In genomic region chr1:9629445-9630201, GRCh38 we compare ENCODE assay signal across 8 cellular contexts. TPM values are rescaled to one million over a fixed set of nuclear protein-coding genes. Genes with fewer than 3 reads are reported as not detected.
A peak's percentile ranks its signal among the peaks of the same experiment; 100 is the strongest.
DNase-seq lines count a peak whose midpoint lies in the region; ATAC-seq and TF ChIP-seq lines count a peak whose summit lies in the region.

No MANE protein-coding gene starts in this region.

- peak overlapping the region; percentile 89 to 96 for H3K27ac Mint-ChIP-seq in natural killer cell treated with Interleukin-12 subunit alpha and Interleukin-12 subunit beta and Interleukin-15 and Interleukin-18, amount 100 ng/mL, for 72 hours

- no peaks in the 10 kb centered on the region for H3K9me3 Mint-ChIP-seq in natural killer cell treated with Interleukin-12 subunit alpha and Interleukin-12 subunit beta and Interleukin-15 and Interleukin-18, amount 100 ng/mL, for 72 hours

- DNase-seq in GM12865 (ENCODE audit: low read depth) (peak; percentile 90), OCI-M1 (lab: John Stamatoyannopoulos, UW) (peak; percentile 63), NCI-H526 (lab: John Stamatoyannopoulos, UW) (no peak), foreskin melanocyte (no peak)
- peak; percentile 57 for DNase-seq in activated T-helper 9 cell treated with anti-CD3 and anti-CD28 coated beads, Interleukin-2, amount 50 U/mL, for 16 hours (ENCODE audit: low read depth)
- peak; percentile 91 for DNase-seq in natural killer cell treated with Interleukin-12 subunit alpha and Interleukin-12 subunit beta and Interleukin-15 and Interleukin-18, amount 100 ng/mL, for 72 hours (ENCODE audit: low spot score)

- peak overlapping the region; percentile 72 for H3K4me3 ChIP-seq in GM12865 (ENCODE audit: low read depth, low read length)

- H3K36me3 Mint-ChIP-seq in natural killer cell treated with Interleukin-12 subunit alpha and Interleukin-12 subunit beta and Interleukin-15 and Interleukin-18, amount 100 ng/mL, for 72 hours, result peaks cover 5% of the 10 kb centered on the region

- H3K4me1 Mint-ChIP-seq in natural killer cell treated with Interleukin-12 subunit alpha and Interleukin-12 subunit beta and Interleukin-15 and Interleukin-18, amount 100 ng/mL, for 72 hours (ENCODE audit: low read depth in 2 of 2), result peaks cover 45 to 53% of the 10 kb centered on the region in 2 donors

- peak; percentile 64 to 73 for ATAC-seq in natural killer cell treated with Interleukin-12 subunit alpha and Interleukin-12 subunit beta and Interleukin-15 and Interleukin-18, amount 100 ng/mL, for 72 hours
- ATAC-seq in GM21619 (IDR thresholded peaks at IDR 0.05; ENCODE audit: unreplicated experiment) (no peak), HG03159 (IDR thresholded peaks at IDR 0.05; ENCODE audit: unreplicated experiment) (no peak)

- H3K4me3 Mint-ChIP-seq in natural killer cell treated with Interleukin-12 subunit alpha and Interleukin-12 subunit beta and Interleukin-15 and Interleukin-18, amount 100 ng/mL, for 72 hours, result peak overlapping the region; percentile 98

- no peaks in the 10 kb centered on the region for H3K27me3 Mint-ChIP-seq in natural killer cell treated with Interleukin-12 subunit alpha and Interleukin-12 subunit beta and Interleukin-15 and Interleukin-18, amount 100 ng/mL, for 72 hours

- no peak for TF ChIP-seq CTCF in GM12865 (IDR thresholded peaks at IDR 0.05; ENCODE audit: insufficient read depth, low read depth, low read length, missing control alignments)

RNA-seq across cellular contexts. Expression of gene PIK3CD, which starts 21.9 kb away (rescaled TPM):
- 100 to 1,000 TPM; 273 to 444 TPM for total RNA-seq in natural killer cell treated with Interleukin-12 subunit alpha and Interleukin-12 subunit beta and Interleukin-15 and Interleukin-18, amount 100 ng/mL, for 72 hours

RNA-seq across cellular contexts. Expression of gene TMEM201, which starts 40.9 kb away (rescaled TPM):
- total RNA-seq in natural killer cell treated with Interleukin-12 subunit alpha and Interleukin-12 subunit beta and Interleukin-15 and Interleukin-18, amount 100 ng/mL, for 72 hours, result 10 to 100 TPM; 16.5 to 51.0 TPM

Comparison
In these comparisons a context has a peak if more than half of its experiments do, and no peak if none do; other contexts are left out.
1. DNase-seq: peak in GM12865 (single experiment), OCI-M1 (single experiment), activated T-helper 9 cell treated with anti-CD3 and anti-CD28 coated beads, Interleukin-2, amount 50 U/mL, for 16 hours (single experiment) and natural killer cell treated with Interleukin-12 subunit alpha and Interleukin-12 subunit beta and Interleukin-15 and Interleukin-18, amount 100 ng/mL, for 72 hours (single experiment); none in NCI-H526 (0 of 2) and foreskin melanocyte (single experiment).
2. ATAC-seq: peak in natural killer cell treated with Interleukin-12 subunit alpha and Interleukin-12 subunit beta and Interleukin-15 and Interleukin-18, amount 100 ng/mL, for 72 hours (2 of 2); none in GM21619 (single experiment) and HG03159 (single experiment).